In the genomic region with DNA sequence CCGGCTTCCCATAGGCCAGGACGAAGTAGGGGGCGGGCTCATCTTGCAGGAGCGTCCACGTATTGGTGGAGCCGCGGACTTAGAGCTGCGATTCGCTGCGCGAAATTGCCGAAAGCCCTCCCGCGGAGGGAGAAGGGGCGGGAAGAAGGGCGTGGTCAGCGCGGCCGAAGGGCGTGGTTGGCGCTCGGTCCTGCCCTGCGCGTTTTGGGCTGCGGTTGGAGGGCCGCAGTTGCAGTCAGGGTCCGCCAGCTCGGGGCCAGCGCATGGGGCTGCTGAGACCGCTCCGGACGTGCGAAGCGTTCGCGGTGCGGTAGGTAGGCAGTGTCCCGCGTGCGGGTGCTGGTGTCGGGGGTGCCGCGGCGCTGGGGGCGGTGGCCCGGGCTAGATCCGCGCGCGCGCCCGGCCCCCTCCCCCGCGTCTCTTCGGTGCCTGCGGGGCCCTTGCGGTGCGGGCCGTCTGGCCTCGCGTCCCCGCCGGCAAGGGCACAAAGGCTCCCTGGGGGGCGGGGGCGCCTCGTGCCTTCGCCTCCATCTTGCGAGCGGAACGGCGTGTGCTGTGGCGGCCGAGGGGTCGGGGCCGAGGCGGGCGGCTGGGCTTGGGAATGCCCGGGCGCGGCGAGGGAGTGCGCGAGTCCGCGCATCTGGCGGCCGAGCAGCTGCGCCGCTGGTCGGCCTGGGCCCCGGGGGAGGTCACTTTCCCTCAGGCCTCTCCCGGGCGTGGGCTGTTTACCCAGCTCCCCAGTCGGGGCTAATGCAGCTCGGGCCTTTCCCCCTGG, we compare ENCODE assay signal across 1 cellular context.
TF ChIP-seq lines count a peak whose summit lies in the region.

A gene with protein sequence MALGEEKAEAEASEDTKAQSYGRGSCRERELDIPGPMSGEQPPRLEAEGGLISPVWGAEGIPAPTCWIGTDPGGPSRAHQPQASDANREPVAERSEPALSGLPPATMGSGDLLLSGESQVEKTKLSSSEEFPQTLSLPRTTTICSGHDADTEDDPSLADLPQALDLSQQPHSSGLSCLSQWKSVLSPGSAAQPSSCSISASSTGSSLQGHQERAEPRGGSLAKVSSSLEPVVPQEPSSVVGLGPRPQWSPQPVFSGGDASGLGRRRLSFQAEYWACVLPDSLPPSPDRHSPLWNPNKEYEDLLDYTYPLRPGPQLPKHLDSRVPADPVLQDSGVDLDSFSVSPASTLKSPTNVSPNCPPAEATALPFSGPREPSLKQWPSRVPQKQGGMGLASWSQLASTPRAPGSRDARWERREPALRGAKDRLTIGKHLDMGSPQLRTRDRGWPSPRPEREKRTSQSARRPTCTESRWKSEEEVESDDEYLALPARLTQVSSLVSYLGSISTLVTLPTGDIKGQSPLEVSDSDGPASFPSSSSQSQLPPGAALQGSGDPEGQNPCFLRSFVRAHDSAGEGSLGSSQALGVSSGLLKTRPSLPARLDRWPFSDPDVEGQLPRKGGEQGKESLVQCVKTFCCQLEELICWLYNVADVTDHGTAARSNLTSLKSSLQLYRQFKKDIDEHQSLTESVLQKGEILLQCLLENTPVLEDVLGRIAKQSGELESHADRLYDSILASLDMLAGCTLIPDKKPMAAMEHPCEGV (plus strand): TSS at position 202 of the 775 bp plus-strand sequence. CDS start 13,029 bp downstream, outside the sequence.

TF ChIP-seq in WTC11, 78 proteins besides CTCF, POLR2A, EP300 and RAD21 (continued from another document and continues in another):
- TF ChIP-seq SP1 (CRISPR knock-in tag; conservative IDR thresholded peaks at IDR 0.05) (peak; percentile 98), MXD4 (CRISPR knock-in tag; IDR thresholded peaks at IDR 0.05; ENCODE audit: borderline replicate concordance) (no peak), ELF4 (CRISPR knock-in tag; IDR thresholded peaks at IDR 0.05; ENCODE audit: low read depth) (peak; percentile 91; the same call in 1 of the 2 replicates), OVOL2 (CRISPR knock-in tag; IDR thresholded peaks at IDR 0.05; ENCODE audit: borderline replicate concordance) (no peak), NR2C2 (CRISPR knock-in tag; IDR thresholded peaks at IDR 0.05) (peak; percentile 41), MYBL2 (CRISPR knock-in tag; IDR thresholded peaks at IDR 0.05) (no peak), SMAD3 (CRISPR knock-in tag; IDR thresholded peaks at IDR 0.05; ENCODE audit: borderline replicate concordance) (peak; percentile 75; the same call in 1 of the 2 replicates), SOX15 (CRISPR knock-in tag; IDR thresholded peaks at IDR 0.05) (no peak), TEAD4 (CRISPR knock-in tag; IDR thresholded peaks at IDR 0.05) (no peak), PRRX2 (CRISPR knock-in tag; IDR thresholded peaks at IDR 0.05) (peak; percentile 42; the same call in 1 of the 2 replicates), RELA (CRISPR knock-in tag; IDR thresholded peaks at IDR 0.05; ENCODE audit: borderline replicate concordance) (peak; percentile 82), SMAD4 (CRISPR knock-in tag; IDR thresholded peaks at IDR 0.05) (no peak), FOXP1 (CRISPR knock-in tag; IDR thresholded peaks at IDR 0.05; ENCODE audit: borderline replicate concordance) (peak; percentile 98), CREM (CRISPR knock-in tag; IDR thresholded peaks at IDR 0.05) (peak; percentile 78; the same call in 1 of the 2 replicates), IRF2 (CRISPR knock-in tag; IDR thresholded peaks at IDR 0.05; ENCODE audit: borderline replicate concordance, low read depth) (peak; percentile 65; the same call in 1 of the 2 replicates), ZBTB21 (CRISPR knock-in tag; IDR thresholded peaks at IDR 0.05; ENCODE audit: borderline replicate concordance) (no peak), NFYB (CRISPR knock-in tag; conservative IDR thresholded peaks at IDR 0.05; ENCODE audit: low read depth) (peak; percentile 87), ESRRA (CRISPR knock-in tag; IDR thresholded peaks at IDR 0.05; ENCODE audit: borderline replicate concordance) (peak; percentile 68), FOXK1 (CRISPR knock-in tag; IDR thresholded peaks at IDR 0.05) (peak; percentile 58; the same call in 1 of the 2 replicates), NFE2L1 (CRISPR knock-in tag; IDR thresholded peaks at IDR 0.05) (peak; percentile 78), NR1H2 (CRISPR knock-in tag; IDR thresholded peaks at IDR 0.05) (no peak), TEAD1 (CRISPR knock-in tag; IDR thresholded peaks at IDR 0.05) (peak; percentile 95), KAT7 (CRISPR knock-in tag; IDR thresholded peaks at IDR 0.05; ENCODE audit: borderline replicate concordance) (peak; percentile 40; the same call in 1 of the 2 replicates)
- TF ChIP-seq, protein P1, sequence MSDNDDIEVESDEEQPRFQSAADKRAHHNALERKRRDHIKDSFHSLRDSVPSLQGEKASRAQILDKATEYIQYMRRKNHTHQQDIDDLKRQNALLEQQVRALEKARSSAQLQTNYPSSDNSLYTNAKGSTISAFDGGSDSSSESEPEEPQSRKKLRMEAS (CRISPR knock-in tag; IDR thresholded peaks at IDR 0.05), result peak; percentile 95
- TF ChIP-seq, protein P2, sequence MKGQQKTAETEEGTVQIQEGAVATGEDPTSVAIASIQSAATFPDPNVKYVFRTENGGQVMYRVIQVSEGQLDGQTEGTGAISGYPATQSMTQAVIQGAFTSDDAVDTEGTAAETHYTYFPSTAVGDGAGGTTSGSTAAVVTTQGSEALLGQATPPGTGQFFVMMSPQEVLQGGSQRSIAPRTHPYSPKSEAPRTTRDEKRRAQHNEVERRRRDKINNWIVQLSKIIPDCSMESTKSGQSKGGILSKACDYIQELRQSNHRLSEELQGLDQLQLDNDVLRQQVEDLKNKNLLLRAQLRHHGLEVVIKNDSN (CRISPR knock-in tag; IDR thresholded peaks at IDR 0.05), result peak; percentile 61
- TF ChIP-seq, protein P3, sequence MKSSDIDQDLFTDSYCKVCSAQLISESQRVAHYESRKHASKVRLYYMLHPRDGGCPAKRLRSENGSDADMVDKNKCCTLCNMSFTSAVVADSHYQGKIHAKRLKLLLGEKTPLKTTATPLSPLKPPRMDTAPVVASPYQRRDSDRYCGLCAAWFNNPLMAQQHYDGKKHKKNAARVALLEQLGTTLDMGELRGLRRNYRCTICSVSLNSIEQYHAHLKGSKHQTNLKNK (CRISPR knock-in tag; IDR thresholded peaks at IDR 0.05), result no peak
- TF ChIP-seq, protein P4, sequence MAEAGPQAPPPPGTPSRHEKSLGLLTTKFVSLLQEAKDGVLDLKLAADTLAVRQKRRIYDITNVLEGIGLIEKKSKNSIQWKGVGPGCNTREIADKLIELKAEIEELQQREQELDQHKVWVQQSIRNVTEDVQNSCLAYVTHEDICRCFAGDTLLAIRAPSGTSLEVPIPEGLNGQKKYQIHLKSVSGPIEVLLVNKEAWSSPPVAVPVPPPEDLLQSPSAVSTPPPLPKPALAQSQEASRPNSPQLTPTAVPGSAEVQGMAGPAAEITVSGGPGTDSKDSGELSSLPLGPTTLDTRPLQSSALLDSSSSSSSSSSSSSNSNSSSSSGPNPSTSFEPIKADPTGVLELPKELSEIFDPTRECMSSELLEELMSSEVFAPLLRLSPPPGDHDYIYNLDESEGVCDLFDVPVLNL (CRISPR knock-in tag; IDR thresholded peaks at IDR 0.05; ENCODE audit: borderline replicate concordance, low read depth), result no peak; the same call in 1 of the 2 replicates
- TF ChIP-seq, protein P5, sequence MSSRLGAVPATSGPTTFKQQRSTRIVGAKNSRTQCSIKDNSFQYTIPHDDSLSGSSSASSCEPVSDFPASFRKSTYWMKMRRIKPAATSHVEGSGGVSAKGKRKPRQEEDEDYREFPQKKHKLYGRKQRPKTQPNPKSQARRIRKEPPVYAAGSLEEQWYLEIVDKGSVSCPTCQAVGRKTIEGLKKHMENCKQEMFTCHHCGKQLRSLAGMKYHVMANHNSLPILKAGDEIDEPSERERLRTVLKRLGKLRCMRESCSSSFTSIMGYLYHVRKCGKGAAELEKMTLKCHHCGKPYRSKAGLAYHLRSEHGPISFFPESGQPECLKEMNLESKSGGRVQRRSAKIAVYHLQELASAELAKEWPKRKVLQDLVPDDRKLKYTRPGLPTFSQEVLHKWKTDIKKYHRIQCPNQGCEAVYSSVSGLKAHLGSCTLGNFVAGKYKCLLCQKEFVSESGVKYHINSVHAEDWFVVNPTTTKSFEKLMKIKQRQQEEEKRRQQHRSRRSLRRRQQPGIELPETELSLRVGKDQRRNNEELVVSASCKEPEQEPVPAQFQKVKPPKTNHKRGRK (CRISPR knock-in tag; IDR thresholded peaks at IDR 0.05; ENCODE audit: borderline replicate concordance), result no peak
- TF ChIP-seq, protein P6, sequence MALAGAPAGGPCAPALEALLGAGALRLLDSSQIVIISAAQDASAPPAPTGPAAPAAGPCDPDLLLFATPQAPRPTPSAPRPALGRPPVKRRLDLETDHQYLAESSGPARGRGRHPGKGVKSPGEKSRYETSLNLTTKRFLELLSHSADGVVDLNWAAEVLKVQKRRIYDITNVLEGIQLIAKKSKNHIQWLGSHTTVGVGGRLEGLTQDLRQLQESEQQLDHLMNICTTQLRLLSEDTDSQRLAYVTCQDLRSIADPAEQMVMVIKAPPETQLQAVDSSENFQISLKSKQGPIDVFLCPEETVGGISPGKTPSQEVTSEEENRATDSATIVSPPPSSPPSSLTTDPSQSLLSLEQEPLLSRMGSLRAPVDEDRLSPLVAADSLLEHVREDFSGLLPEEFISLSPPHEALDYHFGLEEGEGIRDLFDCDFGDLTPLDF (CRISPR knock-in tag; IDR thresholded peaks at IDR 0.05), result peak; percentile 64; the same call in 1 of the 2 replicates
- TF ChIP-seq, protein P7, sequence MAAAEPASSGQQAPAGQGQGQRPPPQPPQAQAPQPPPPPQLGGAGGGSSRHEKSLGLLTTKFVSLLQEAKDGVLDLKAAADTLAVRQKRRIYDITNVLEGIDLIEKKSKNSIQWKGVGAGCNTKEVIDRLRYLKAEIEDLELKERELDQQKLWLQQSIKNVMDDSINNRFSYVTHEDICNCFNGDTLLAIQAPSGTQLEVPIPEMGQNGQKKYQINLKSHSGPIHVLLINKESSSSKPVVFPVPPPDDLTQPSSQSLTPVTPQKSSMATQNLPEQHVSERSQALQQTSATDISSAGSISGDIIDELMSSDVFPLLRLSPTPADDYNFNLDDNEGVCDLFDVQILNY (CRISPR knock-in tag; IDR thresholded peaks at IDR 0.05), result peak; percentile 93
- TF ChIP-seq, protein P8, sequence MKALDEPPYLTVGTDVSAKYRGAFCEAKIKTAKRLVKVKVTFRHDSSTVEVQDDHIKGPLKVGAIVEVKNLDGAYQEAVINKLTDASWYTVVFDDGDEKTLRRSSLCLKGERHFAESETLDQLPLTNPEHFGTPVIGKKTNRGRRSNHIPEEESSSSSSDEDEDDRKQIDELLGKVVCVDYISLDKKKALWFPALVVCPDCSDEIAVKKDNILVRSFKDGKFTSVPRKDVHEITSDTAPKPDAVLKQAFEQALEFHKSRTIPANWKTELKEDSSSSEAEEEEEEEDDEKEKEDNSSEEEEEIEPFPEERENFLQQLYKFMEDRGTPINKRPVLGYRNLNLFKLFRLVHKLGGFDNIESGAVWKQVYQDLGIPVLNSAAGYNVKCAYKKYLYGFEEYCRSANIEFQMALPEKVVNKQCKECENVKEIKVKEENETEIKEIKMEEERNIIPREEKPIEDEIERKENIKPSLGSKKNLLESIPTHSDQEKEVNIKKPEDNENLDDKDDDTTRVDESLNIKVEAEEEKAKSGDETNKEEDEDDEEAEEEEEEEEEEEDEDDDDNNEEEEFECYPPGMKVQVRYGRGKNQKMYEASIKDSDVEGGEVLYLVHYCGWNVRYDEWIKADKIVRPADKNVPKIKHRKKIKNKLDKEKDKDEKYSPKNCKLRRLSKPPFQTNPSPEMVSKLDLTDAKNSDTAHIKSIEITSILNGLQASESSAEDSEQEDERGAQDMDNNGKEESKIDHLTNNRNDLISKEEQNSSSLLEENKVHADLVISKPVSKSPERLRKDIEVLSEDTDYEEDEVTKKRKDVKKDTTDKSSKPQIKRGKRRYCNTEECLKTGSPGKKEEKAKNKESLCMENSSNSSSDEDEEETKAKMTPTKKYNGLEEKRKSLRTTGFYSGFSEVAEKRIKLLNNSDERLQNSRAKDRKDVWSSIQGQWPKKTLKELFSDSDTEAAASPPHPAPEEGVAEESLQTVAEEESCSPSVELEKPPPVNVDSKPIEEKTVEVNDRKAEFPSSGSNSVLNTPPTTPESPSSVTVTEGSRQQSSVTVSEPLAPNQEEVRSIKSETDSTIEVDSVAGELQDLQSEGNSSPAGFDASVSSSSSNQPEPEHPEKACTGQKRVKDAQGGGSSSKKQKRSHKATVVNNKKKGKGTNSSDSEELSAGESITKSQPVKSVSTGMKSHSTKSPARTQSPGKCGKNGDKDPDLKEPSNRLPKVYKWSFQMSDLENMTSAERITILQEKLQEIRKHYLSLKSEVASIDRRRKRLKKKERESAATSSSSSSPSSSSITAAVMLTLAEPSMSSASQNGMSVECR (CRISPR knock-in tag; IDR thresholded peaks at IDR 0.05; ENCODE audit: borderline replicate concordance), result peak; percentile 19
- TF ChIP-seq, protein P9, sequence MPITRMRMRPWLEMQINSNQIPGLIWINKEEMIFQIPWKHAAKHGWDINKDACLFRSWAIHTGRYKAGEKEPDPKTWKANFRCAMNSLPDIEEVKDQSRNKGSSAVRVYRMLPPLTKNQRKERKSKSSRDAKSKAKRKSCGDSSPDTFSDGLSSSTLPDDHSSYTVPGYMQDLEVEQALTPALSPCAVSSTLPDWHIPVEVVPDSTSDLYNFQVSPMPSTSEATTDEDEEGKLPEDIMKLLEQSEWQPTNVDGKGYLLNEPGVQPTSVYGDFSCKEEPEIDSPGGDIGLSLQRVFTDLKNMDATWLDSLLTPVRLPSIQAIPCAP (CRISPR knock-in tag; IDR thresholded peaks at IDR 0.05), result no peak; the same call in 1 of the 2 replicates
- TF ChIP-seq, protein P10, sequence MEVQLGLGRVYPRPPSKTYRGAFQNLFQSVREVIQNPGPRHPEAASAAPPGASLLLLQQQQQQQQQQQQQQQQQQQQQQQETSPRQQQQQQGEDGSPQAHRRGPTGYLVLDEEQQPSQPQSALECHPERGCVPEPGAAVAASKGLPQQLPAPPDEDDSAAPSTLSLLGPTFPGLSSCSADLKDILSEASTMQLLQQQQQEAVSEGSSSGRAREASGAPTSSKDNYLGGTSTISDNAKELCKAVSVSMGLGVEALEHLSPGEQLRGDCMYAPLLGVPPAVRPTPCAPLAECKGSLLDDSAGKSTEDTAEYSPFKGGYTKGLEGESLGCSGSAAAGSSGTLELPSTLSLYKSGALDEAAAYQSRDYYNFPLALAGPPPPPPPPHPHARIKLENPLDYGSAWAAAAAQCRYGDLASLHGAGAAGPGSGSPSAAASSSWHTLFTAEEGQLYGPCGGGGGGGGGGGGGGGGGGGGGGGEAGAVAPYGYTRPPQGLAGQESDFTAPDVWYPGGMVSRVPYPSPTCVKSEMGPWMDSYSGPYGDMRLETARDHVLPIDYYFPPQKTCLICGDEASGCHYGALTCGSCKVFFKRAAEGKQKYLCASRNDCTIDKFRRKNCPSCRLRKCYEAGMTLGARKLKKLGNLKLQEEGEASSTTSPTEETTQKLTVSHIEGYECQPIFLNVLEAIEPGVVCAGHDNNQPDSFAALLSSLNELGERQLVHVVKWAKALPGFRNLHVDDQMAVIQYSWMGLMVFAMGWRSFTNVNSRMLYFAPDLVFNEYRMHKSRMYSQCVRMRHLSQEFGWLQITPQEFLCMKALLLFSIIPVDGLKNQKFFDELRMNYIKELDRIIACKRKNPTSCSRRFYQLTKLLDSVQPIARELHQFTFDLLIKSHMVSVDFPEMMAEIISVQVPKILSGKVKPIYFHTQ (CRISPR knock-in tag; IDR thresholded peaks at IDR 0.05), result no peak
